ENCODE assay signal across 9 cellular contexts in the genomic region with DNA sequence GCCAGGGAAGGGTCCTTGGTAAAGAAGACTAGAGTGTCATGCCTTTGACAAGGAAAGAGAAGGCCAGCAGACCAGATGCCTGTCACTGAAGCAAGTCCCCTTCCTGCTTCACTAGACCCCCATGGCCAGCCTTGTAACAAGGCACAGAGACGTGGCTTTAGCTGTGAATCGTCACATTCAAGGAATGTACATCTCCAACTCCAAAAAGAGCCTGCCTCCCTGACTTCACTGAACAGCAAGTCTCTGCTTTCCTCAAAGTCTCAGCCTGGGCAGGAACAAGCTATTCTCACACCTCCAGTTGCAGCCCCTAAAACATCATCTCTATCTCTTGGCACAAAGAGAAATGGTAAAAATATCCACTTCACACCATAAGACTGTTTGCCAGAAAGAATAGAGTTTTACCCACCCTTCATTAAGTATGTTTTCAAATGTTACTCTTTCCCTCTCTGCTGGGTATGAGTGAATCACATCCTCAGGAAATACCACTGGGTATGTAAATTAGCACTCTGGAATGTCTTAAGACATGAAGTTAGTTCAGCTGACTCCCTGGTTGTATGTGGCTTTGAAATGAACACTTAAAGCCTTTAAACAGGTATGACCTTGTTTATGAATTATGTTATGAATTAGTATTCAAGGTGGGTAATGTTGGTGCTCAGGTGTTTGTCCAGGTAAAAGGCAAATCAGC. TPM values are rescaled to one million over a fixed set of nuclear protein-coding genes. Genes with fewer than 3 reads are reported as not detected.
DNase-seq lines count a peak whose midpoint lies in the region; ATAC-seq and TF ChIP-seq lines count a peak whose summit lies in the region.
"Had no signal": no experiment of that assay in that cellular context is flagged by ENCODE, and none has a peak within 500 bp of the region (broad histone marks: within the 10 kb centered on the region; RNA-seq: fewer than 3 reads in every experiment).

No MANE protein-coding gene starts in this region.

- intact Hi-C loops in left ventricle myocardium superior (cut with micrococcal nuclease) (no loop called here), vagina (cut with DNase I) (no loop called here)

- no peaks in the 10 kb centered on the region for H3K9me3 Mint-ChIP-seq in activated naive CD8-positive, alpha-beta T cell (ENCODE audit: low read depth)

- H3K4me3 ChIP-seq in right atrium auricular region (no peak overlapping the region), vagina (no peak overlapping the region)

- peak overlapping the region; percentile 3 for H3K27ac Mint-ChIP-seq in activated naive CD8-positive, alpha-beta T cell

- no peak overlapping the region for H3K4me3 Mint-ChIP-seq in activated naive CD8-positive, alpha-beta T cell

- H3K4me1 ChIP-seq in right atrium auricular region (peaks cover 0 to 8% of the 10 kb centered on the region in 2 donors), vagina (peaks cover 41% of the 10 kb centered on the region)

- H3K9me3 ChIP-seq in right atrium auricular region (no peaks in the 10 kb centered on the region), vagina (no peaks in the 10 kb centered on the region)

- DNase-seq in right atrium auricular region (ENCODE audit: low spot score) (no peak), left ventricle myocardium superior (no peak), iPS-NIHi7 (ENCODE audit: extremely low spot score) (peak; percentile 44), vagina (ENCODE audit: extremely low spot score in 2 of 2) (no peak), NCI-H2029 (lab: John Stamatoyannopoulos, UW) (no peak), middle frontal gyrus (ENCODE audit: extremely low spot score, low spot score) (no peak), NCI-H774 (lab: John Stamatoyannopoulos, UW) (no peak)
- DNase-seq: DND-41 had no signal

- H3K27ac ChIP-seq in right atrium auricular region (peak overlapping the region; percentile 16 to 31), vagina (peak overlapping the region; percentile 24)

- H3K36me3 ChIP-seq in right atrium auricular region (no peaks in the 10 kb centered on the region), vagina (no peaks in the 10 kb centered on the region)

- TF ChIP-seq POLR2A in vagina (IDR thresholded peaks at IDR 0.05) = no peak

- H3K27me3 Mint-ChIP-seq in activated naive CD8-positive, alpha-beta T cell = no peaks in the 10 kb centered on the region

- H3K27me3 ChIP-seq in right atrium auricular region (no peaks in the 10 kb centered on the region), vagina (no peaks in the 10 kb centered on the region)

- no peak for TF ChIP-seq CTCF in right atrium auricular region (IDR thresholded peaks at IDR 0.05)
- no peak for TF ChIP-seq CTCF in vagina (IDR thresholded peaks at IDR 0.05)

- no peaks in the 10 kb centered on the region for H3K36me3 Mint-ChIP-seq in activated naive CD8-positive, alpha-beta T cell

- H3K4me1 Mint-ChIP-seq in activated naive CD8-positive, alpha-beta T cell (ENCODE audit: low read depth) = peaks cover 71% of the 10 kb centered on the region

- ATAC-seq in left ventricle myocardium superior = no peak

RNA-seq across cellular contexts. Expression of gene NT5E, which starts 46.4 kb away (rescaled TPM):
- 10 to 100 TPM in 1 of 2 donors, 1 to 10 TPM in 1; 7.1 to 10.6 TPM for total RNA-seq in right atrium auricular region
- total RNA-seq in left ventricle myocardium superior = 6.0 TPM
- total RNA-seq in vagina = 87.2 TPM
